In genomic region chr7:32494946-32495297, GRCh38 we compare ENCODE assay signal across 8 cellular contexts. TPM values are rescaled to one million over a fixed set of nuclear protein-coding genes. Genes with fewer than 3 reads are reported as not detected.
DNase-seq lines count a peak whose midpoint lies in the region; ATAC-seq, FAIRE-seq and TF ChIP-seq lines count a peak whose summit lies in the region.

No MANE protein-coding gene starts in this region.

- CTCF ChIA-PET in HepG2 (lab: Yijun Ruan, JAX; ENCODE audit: low intra/inter-chr PET ratio, low total read pairs): no interaction called here

- no peaks in the 10 kb centered on the region for H3K27me3 ChIP-seq in ascending aorta
- no peaks in the 10 kb centered on the region; a peak in 1 of 5 replicates for H3K27me3 ChIP-seq in HepG2 (ENCODE audit: control insufficient read depth in 1 of 2, insufficient read depth in 2 of 2, low read length in 2 of 2)
- H3K27me3 ChIP-seq in upper lobe of right lung: no peaks in the 10 kb centered on the region

- H3K27ac ChIP-seq in ascending aorta (peak overlapping the region; percentile 78 to 99), HepG2 (ENCODE audit: extremely low read length, insufficient read depth, low read length) (peak overlapping the region; percentile 87), upper lobe of right lung (peak overlapping the region; percentile 99)

- no TSS peak for BruUV-seq in HepG2 (replicated peaks; lab: Mats Ljungman, UMichigan)

- peak overlapping the region; percentile 74 for H3K4me2 ChIP-seq in HepG2 (ENCODE audit: low read depth, low read length)

- no peak for FAIRE-seq in HepG2 (lab: Jason Lieb, UNC)

- peaks cover 42% of the 10 kb centered on the region for H3K79me2 ChIP-seq in HepG2 (ENCODE audit: insufficient read depth, low read length)

- no peaks in the 10 kb centered on the region for H3K9me3 ChIP-seq in ascending aorta
- no peaks in the 10 kb centered on the region for H3K9me3 ChIP-seq in HepG2 (ENCODE audit: low read length)
- no peaks in the 10 kb centered on the region for H3K9me3 ChIP-seq in upper lobe of right lung

- ATAC-seq in HG03139 (IDR thresholded peaks at IDR 0.05; ENCODE audit: unreplicated experiment) (peak; percentile 2), HepG2 (no peak), upper lobe of right lung (peak; percentile 0)

- WGBS in HepG2 (ENCODE audit: low lambda C conversion rate): 0% methylated on average over 13 of the region's 14 CpGs

- peak overlapping the region; percentile 68 for H2AFZ ChIP-seq in HepG2 (ENCODE audit: low read length)

- H4K20me1 ChIP-seq in HepG2 (ENCODE audit: insufficient read depth, low read length): peaks cover 4% of the 10 kb centered on the region; the same call in 1 of the 2 replicates

- TF ChIP-seq CTCF in ascending aorta (IDR thresholded peaks at IDR 0.05) (no peak), HepG2 (CRISPR knock-in tag; IDR thresholded peaks at IDR 0.05) (no peak), upper lobe of right lung (IDR thresholded peaks at IDR 0.05) (no peak)

- POLR2A ChIA-PET in HepG2 (lab: Yijun Ruan, JAX): interaction anchor here (0.7 to 2.9 kb wide), 17 partner anchors 10 to 1482 kb away, joined by 3 to 31 read pairs (median 5); partner anchors contain the start of genes FKBP9 and NT5C3A

- H3K4me3 ChIP-seq in ascending aorta: peak overlapping the region; percentile 82 to 97
- peak overlapping the region; percentile 77 to 89 (median 88) for H3K4me3 ChIP-seq in HepG2 (replicated peaks in 1 of 3; ENCODE audit: insufficient read depth in 1 of 3, low read depth in 2 of 3, low read length in 3 of 3)
- peak overlapping the region; percentile 97 for H3K4me3 ChIP-seq in upper lobe of right lung

- peak overlapping the region; percentile 89 for H3K9ac ChIP-seq in HepG2 (ENCODE audit: insufficient read depth, low read depth, low read length)

- TF ChIP-seq RAD21 in HepG2 (CRISPR knock-in tag; IDR thresholded peaks at IDR 0.05): no peak

- H3K36me3 ChIP-seq in ascending aorta (no peaks in the 10 kb centered on the region), HepG2 (replicated peaks in 1 of 2; ENCODE audit: control insufficient read depth in 1 of 2, insufficient read depth in 2 of 2, low read length in 2 of 2) (no peaks in the 10 kb centered on the region; a peak in 1 of 5 replicates), upper lobe of right lung (peaks cover 5% of the 10 kb centered on the region)

- H3K4me1 ChIP-seq in ascending aorta (peaks cover 7 to 12% of the 10 kb centered on the region in 2 donors), HepG2 (ENCODE audit: insufficient read depth, low read length) (peaks cover 34% of the 10 kb centered on the region), upper lobe of right lung (peaks cover 19% of the 10 kb centered on the region)

- intact Hi-C loops in ascending aorta (cut with DNase I) (loop anchor here (1.0 to 10.0 kb wide), 8 partner anchors 42 to 634 kb away; partner anchors contain the start of genes BBS9, FKBP9, KBTBD2 and NT5C3A), HepG2 (cut with micrococcal nuclease; ENCODE audit: unreplicated experiment) (loop anchor here (2.0 to 10.0 kb wide), 5 partner anchors 52 to 720 kb away; partner anchors contain the start of gene NT5C3A), upper lobe of right lung (cut with DNase I) (no loop called here), posterior vena cava (cut with DNase I) (loop anchor here in 1 of 2 donors (10.0 kb wide), 1 partner anchor 90 kb away; no protein-coding TSS in a partner anchor)

- DNase-seq in NOMO-1 treated with dmso at 0.1 percent for 144 hours (lab: John Stamatoyannopoulos, UW; ENCODE audit: unreplicated experiment): peak; percentile 62
- no peak for DNase-seq in NOMO-1 treated with DMSO at 0.1 percent for 48 hours (lab: John Stamatoyannopoulos, UW; ENCODE audit: unreplicated experiment)
- DNase-seq in ascending aorta (ENCODE audit: low spot score in 2 of 2): no peak
- DNase-seq in HepG2 (ENCODE audit: low spot score): no peak
- DNase-seq in upper lobe of right lung: no peak
- no peak for DNase-seq in DMS153 (lab: John Stamatoyannopoulos, UW)
- DNase-seq in posterior vena cava (ENCODE audit: low spot score): no peak

- in situ Hi-C loops in HepG2 (cut with HindIII; ENCODE audit: extremely low pct_ligation_motif_present, low pct_unique_long_range_greater_than_20kb): no loop called here

- peak; percentile 95 to 97 for TF ChIP-seq POLR2A in HepG2 (IDR thresholded peaks at IDR 0.05; ENCODE audit: insufficient read depth in 1 of 2, low read depth in 2 of 2, low read length in 2 of 2)

- TF ChIP-seq EP300 in HepG2 (IDR thresholded peaks at IDR 0.05; ENCODE audit: low read depth in 2 of 2, low read length in 2 of 2) (no peak), HepG2 (CRISPR knock-in tag; IDR thresholded peaks at IDR 0.05; ENCODE audit: borderline replicate concordance) (no peak)

TF ChIP-seq in HepG2, 621 proteins besides CTCF, POLR2A, EP300 and RAD21 (continues in another document):
- TF ChIP-seq ZNF501 (CRISPR knock-in tag; IDR thresholded peaks at IDR 0.05) (no peak), ZNF275 (CRISPR knock-in tag; IDR thresholded peaks at IDR 0.05; ENCODE audit: borderline replicate concordance) (no peak), HDAC1 (CRISPR knock-in tag; IDR thresholded peaks at IDR 0.05) (no peak), ZKSCAN8 (CRISPR knock-in tag; IDR thresholded peaks at IDR 0.05; ENCODE audit: borderline replicate concordance) (no peak), SP5 (CRISPR knock-in tag; IDR thresholded peaks at IDR 0.05; ENCODE audit: borderline replicate concordance, low read depth) (no peak), SIN3B (IDR thresholded peaks at IDR 0.05; ENCODE audit: low read length) (no peak), FLYWCH1 (CRISPR knock-in tag; IDR thresholded peaks at IDR 0.05) (no peak)

RNA-seq across cellular contexts. Expression of gene AVL9, which starts 0.4 kb away (rescaled TPM):
- 78.3 TPM for total RNA-seq in ascending aorta
- 48.0 and 65.3 TPM in 2 replicates for total RNA-seq in HepG2 (2016; rRNA removed; fragmentation: Illumina TruSeq; extraction: Trizol)
- 8.4 and 10.1 TPM in 2 replicates for total RNA-seq in HepG2 (2016; cell fraction: cytosol; rRNA removed; fragmentation: Illumina TruSeq; extraction: Trizol; ENCODE audit: low read depth)
- total RNA-seq in HepG2 (2016; cell fraction: insoluble cytoplasmic fraction; rRNA removed; fragmentation: Illumina TruSeq; extraction: Trizol): 42.6 and 60.3 TPM in 2 replicates
- total RNA-seq in HepG2 (2016; cell fraction: membrane; rRNA removed; fragmentation: Illumina TruSeq; extraction: Trizol): 25.0 and 26.9 TPM in 2 replicates
- total RNA-seq in HepG2 (2016; cell fraction: nucleus; rRNA removed; fragmentation: Illumina TruSeq; extraction: Trizol): 34.2 and 39.9 TPM in 2 replicates
- polyA plus RNA-seq in HepG2 (2011; rRNA removed): 28.3 and 29.9 TPM in 2 replicates
- 11.7 and 18.3 TPM in 2 replicates for polyA plus RNA-seq in HepG2 (2011; cell fraction: cytosol; rRNA removed)
- 21.0 and 28.7 TPM in 2 replicates for polyA plus RNA-seq in HepG2 (2011; cell fraction: nucleus; rRNA removed)
- 23.2 and 32.9 TPM in 2 replicates for polyA plus RNA-seq in HepG2 (2012)
- 3.4 and 5.0 TPM in 2 replicates for polyA plus RNA-seq in HepG2 (2016; cell fraction: cytosol; fragmentation: Illumina TruSeq; extraction: Trizol; ENCODE audit: low read depth)
- 27.6 and 28.0 TPM in 2 replicates for polyA plus RNA-seq in HepG2 (2016; cell fraction: insoluble cytoplasmic fraction; fragmentation: Illumina TruSeq; extraction: Trizol; ENCODE audit: low read depth)
- polyA plus RNA-seq in HepG2 (2016; cell fraction: membrane; fragmentation: Illumina TruSeq; extraction: Trizol; ENCODE audit: low read depth): 8.9 and 9.9 TPM in 2 replicates
- 24.8 and 33.1 TPM in 2 replicates for polyA plus RNA-seq in HepG2 (2016; cell fraction: nucleus; fragmentation: Illumina TruSeq; extraction: Trizol; ENCODE audit: insufficient read depth, low read depth)
- polyA minus RNA-seq in HepG2 (2011; rRNA and poly(A)+ RNA removed; ENCODE audit: low replicate concordance): 21.4 and 43.4 TPM in 2 replicates
- 21.0 and 29.9 TPM in 2 replicates for polyA minus RNA-seq in HepG2 (2011; cell fraction: cytosol; rRNA and poly(A)+ RNA removed)
- polyA minus RNA-seq in HepG2 (2011; cell fraction: nucleus; rRNA and poly(A)+ RNA removed): 38.9 and 43.9 TPM in 2 replicates
- 31.3 TPM for total RNA-seq in upper lobe of right lung
- 10 to 100 TPM; 25.5 to 28.8 TPM for total RNA-seq in posterior vena cava

RNA-seq across cellular contexts. Expression of gene LSM5, which starts 4.7 kb away (rescaled TPM):
- total RNA-seq in ascending aorta (20.5 TPM), HepG2 (2016; rRNA removed; fragmentation: Illumina TruSeq; extraction: Trizol) (183 and 263 TPM in 2 replicates), upper lobe of right lung (29.1 TPM), posterior vena cava (10 to 100 TPM; 31.0 to 38.7 TPM)
- 108 and 122 TPM in 2 replicates for total RNA-seq in HepG2 (2016; cell fraction: cytosol; rRNA removed; fragmentation: Illumina TruSeq; extraction: Trizol; ENCODE audit: low read depth)
- 173 and 263 TPM in 2 replicates for total RNA-seq in HepG2 (2016; cell fraction: insoluble cytoplasmic fraction; rRNA removed; fragmentation: Illumina TruSeq; extraction: Trizol)
- 189 and 198 TPM in 2 replicates for total RNA-seq in HepG2 (2016; cell fraction: membrane; rRNA removed; fragmentation: Illumina TruSeq; extraction: Trizol)
- total RNA-seq in HepG2 (2016; cell fraction: nucleus; rRNA removed; fragmentation: Illumina TruSeq; extraction: Trizol): 85.6 and 86.2 TPM in 2 replicates
- polyA plus RNA-seq in HepG2 (2011; rRNA removed): 20.9 and 30.3 TPM in 2 replicates
- polyA plus RNA-seq in HepG2 (2011; cell fraction: cytosol; rRNA removed): 22.8 and 30.7 TPM in 2 replicates
- polyA plus RNA-seq in HepG2 (2011; cell fraction: nucleus; rRNA removed): 14.0 and 17.1 TPM in 2 replicates
- polyA plus RNA-seq in HepG2 (2012): 59.3 and 101 TPM in 2 replicates
- polyA plus RNA-seq in HepG2 (2016; cell fraction: cytosol; fragmentation: Illumina TruSeq; extraction: Trizol; ENCODE audit: low read depth): 149 and 210 TPM in 2 replicates
- polyA plus RNA-seq in HepG2 (2016; cell fraction: insoluble cytoplasmic fraction; fragmentation: Illumina TruSeq; extraction: Trizol; ENCODE audit: low read depth): 310 and 333 TPM in 2 replicates
- polyA plus RNA-seq in HepG2 (2016; cell fraction: membrane; fragmentation: Illumina TruSeq; extraction: Trizol; ENCODE audit: low read depth): 229 and 256 TPM in 2 replicates
- 161 and 170 TPM in 2 replicates for polyA plus RNA-seq in HepG2 (2016; cell fraction: nucleus; fragmentation: Illumina TruSeq; extraction: Trizol; ENCODE audit: insufficient read depth, low read depth)
- polyA minus RNA-seq in HepG2 (2011; rRNA and poly(A)+ RNA removed; ENCODE audit: low replicate concordance): 7.2 and 7.6 TPM in 2 replicates
- 3.7 and 7.6 TPM in 2 replicates for polyA minus RNA-seq in HepG2 (2011; cell fraction: cytosol; rRNA and poly(A)+ RNA removed)
- 31.2 and 35.9 TPM in 2 replicates for polyA minus RNA-seq in HepG2 (2011; cell fraction: nucleus; rRNA and poly(A)+ RNA removed)
